9 cellular contexts compared by ENCODE assay signal in the genomic region with DNA sequence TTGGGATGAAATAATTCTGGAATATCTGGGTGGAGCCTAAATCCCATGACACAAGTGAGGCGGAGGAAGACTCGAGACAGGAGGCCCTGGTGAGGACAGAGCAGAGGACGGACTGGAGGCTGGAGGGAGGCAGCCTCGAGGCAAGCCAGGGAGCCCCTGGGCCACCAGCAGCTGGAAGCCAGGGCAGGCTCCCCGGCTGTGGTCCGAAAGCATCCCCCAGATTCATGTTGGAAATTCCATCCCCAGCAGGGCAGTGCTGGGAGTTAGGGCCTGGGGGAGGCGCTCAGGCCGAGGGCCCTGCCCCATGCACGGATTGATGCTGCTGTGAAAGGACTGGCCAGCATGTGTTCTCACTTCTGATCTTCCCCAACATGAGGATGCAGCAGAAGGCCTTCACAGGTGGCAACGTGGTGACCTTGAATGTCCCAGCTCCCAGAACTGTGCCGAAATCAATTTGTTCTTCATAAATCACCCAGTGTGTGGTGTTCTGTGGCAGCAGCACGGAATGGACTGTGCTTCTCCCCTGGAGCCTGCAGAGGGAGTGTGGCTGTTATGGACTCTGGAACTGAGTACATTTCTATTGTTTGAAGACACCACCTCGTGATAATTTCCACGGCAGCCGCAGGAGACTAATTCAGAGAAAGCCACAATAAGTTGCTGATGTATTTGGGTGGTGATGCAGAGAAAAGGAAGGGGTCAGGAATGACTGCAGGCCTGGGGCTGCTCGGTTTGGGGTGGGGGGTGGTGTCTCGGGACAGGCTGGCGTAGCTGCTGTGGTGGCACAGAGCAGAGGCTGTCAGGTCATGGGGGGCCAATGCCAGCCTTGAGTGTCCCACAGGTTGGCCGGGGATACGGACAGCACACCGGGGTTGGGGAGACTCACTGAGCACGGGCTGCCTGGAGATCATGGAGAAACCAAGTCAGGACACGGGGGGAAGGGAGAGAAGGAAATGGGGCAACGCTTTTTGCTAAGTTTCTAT. TPM values are rescaled to one million over a fixed set of nuclear protein-coding genes. Genes with fewer than 3 reads are reported as not detected.
A peak's percentile ranks its signal among the peaks of the same experiment; 100 is the strongest.
DNase-seq lines count a peak whose midpoint lies in the region; ATAC-seq and TF ChIP-seq lines count a peak whose summit lies in the region.
"Had no signal": no experiment of that assay in that cellular context is flagged by ENCODE, and none has a peak within 500 bp of the region (broad histone marks: within the 10 kb centered on the region; RNA-seq: fewer than 3 reads in every experiment).

No MANE protein-coding gene starts in this region.

- POLR2A ChIA-PET in GM10248 (lab: Yijun Ruan, JAX), result no interaction called here

- 0 out of 2 replicates have a peak, but pooled peaks cover 3% of the 10 kb centered on the region for H3K36me3 ChIP-seq in Karpas-422 (ENCODE audit: insufficient read depth, low read length)
- H3K36me3 ChIP-seq in spleen, result peaks cover 0 to 87% (median 59%) of the 10 kb centered on the region in 6 donors

- no peaks in the 10 kb centered on the region for H4K20me1 ChIP-seq in Karpas-422 (ENCODE audit: insufficient read depth, low read depth, low read length)

- H3K9me3 Mint-ChIP-seq in nephron, result peaks cover 19% of the 10 kb centered on the region

- no peak for TF ChIP-seq POLR2A in spleen (IDR thresholded peaks at IDR 0.05)

- intact Hi-C loops in spleen (cut with DNase I; ENCODE audit: low total_unique reads), result loop anchor here (10.0 kb wide), 1 partner anchor 222 kb away; a partner anchor contains a TSS

- no peak overlapping the region for H3K27ac ChIP-seq in Karpas-422 (ENCODE audit: low read length)
- no peak overlapping the region for H3K27ac ChIP-seq in spleen
- H3K27ac ChIP-seq: left lung had no signal

- DNase-seq in EL (peak; percentile 20), Karpas-422 (peak; percentile 67), cerebellar cortex (ENCODE audit: low spot score) (peak; percentile 81), spleen (no peak), GM10248 (ENCODE audit: extremely low spot score) (no peak)

- WGBS in spleen, 5 donors, result 85 to 92% (median 91%) methylated on average over 21 to 24 of the region's 24 CpGs

- H3K4me2 ChIP-seq in Karpas-422 (ENCODE audit: low read depth, low read length, poor library complexity, severe bottlenecking), result no peak overlapping the region

- H3K4me3 Mint-ChIP-seq in nephron, result no peak overlapping the region

- H3K4me1 Mint-ChIP-seq in nephron, result peaks cover 13% of the 10 kb centered on the region

- peaks cover 87% of the 10 kb centered on the region for H3K36me3 Mint-ChIP-seq in nephron (ENCODE audit: low read depth)

- H3K9me3 ChIP-seq in Karpas-422 (ENCODE audit: low read length) (no peaks in the 10 kb centered on the region), spleen (no peaks in the 10 kb centered on the region)
- H3K9me3 ChIP-seq: left lung had no signal

- H2AFZ ChIP-seq in Karpas-422 (ENCODE audit: low read length), result no peak overlapping the region

- no peaks in the 10 kb centered on the region for H3K9me2 ChIP-seq in Karpas-422 (replicated peaks; ENCODE audit: insufficient read depth, low read length)

- H3K4me1 ChIP-seq in Karpas-422 (ENCODE audit: low read length) (no peaks in the 10 kb centered on the region), spleen (peaks cover 0 to 30% (median 8%) of the 10 kb centered on the region in 6 donors)

- ATAC-seq in HG02623 (IDR thresholded peaks at IDR 0.05; ENCODE audit: unreplicated experiment) (no peak), GM21381 (IDR thresholded peaks at IDR 0.05; ENCODE audit: unreplicated experiment) (no peak)
- ATAC-seq: left lung had no signal

- CTCF ChIA-PET in GM10248 (lab: Yijun Ruan, JAX), result no interaction called here

- H3K27me3 ChIP-seq in Karpas-422 (ENCODE audit: low read length) (no peaks in the 10 kb centered on the region), spleen (replicated peaks in 1 of 7) (no peaks in the 10 kb centered on the region)
- H3K27me3 ChIP-seq: left lung had no signal

- no peak overlapping the region for H3K9ac ChIP-seq in Karpas-422 (ENCODE audit: low read length)

- TF ChIP-seq CTCF in nephron (IDR thresholded peaks at IDR 0.05; ENCODE audit: unreplicated experiment in 3 of 3) (peak in 1 of 3 experiments; percentile 19), spleen (IDR thresholded peaks at IDR 0.05 in 8 of 11, conservative IDR thresholded peaks at IDR 0.05 in 3 of 11) (peak in 1 of 11 experiments; percentile 18), GM10248 (IDR thresholded peaks at IDR 0.05; ENCODE audit: control extremely low read depth, extremely low read depth, low read depth, missing control alignments) (no peak)

- H3K4me3 ChIP-seq in Karpas-422 (ENCODE audit: low read length) (no peak overlapping the region), spleen (no peak overlapping the region)
- H3K4me3 ChIP-seq: left lung had no signal

- H3K27me3 Mint-ChIP-seq in nephron (ENCODE audit: low read depth), result peaks cover 3% of the 10 kb centered on the region

- H3K27ac Mint-ChIP-seq in nephron, result peak overlapping the region in 2 of 3 experiments; percentile 12 to 27

- no peaks in the 10 kb centered on the region for H3K79me2 ChIP-seq in Karpas-422 (ENCODE audit: low read length)

RNA-seq across cellular contexts. Expression of a gene that starts 56.9 kb away (rescaled TPM):
- total RNA-seq in Karpas-422 (2014; rRNA removed; shearing (Covaris generic); ENCODE audit: low replicate concordance), result 18.0 and 18.7 TPM in 2 replicates
- 100 to 1,000 TPM in 1 of 7 donors, 10 to 100 TPM in 6; 52.0 to 102 (median 80.3) TPM for total RNA-seq in spleen
- polyA plus RNA-seq in spleen, result 10 to 100 TPM; 29.7 to 84.2 (median 53.3) TPM

Comparison
In these comparisons a context has a peak if more than half of its experiments do, and no peak if none do; other contexts are left out.
1. DNase-seq: peak in EL (single experiment), Karpas-422 (single experiment) and cerebellar cortex (single experiment); none in spleen (single experiment) and GM10248 (single experiment).